ENCODE assay signal across 8 cellular contexts in the genomic region with DNA sequence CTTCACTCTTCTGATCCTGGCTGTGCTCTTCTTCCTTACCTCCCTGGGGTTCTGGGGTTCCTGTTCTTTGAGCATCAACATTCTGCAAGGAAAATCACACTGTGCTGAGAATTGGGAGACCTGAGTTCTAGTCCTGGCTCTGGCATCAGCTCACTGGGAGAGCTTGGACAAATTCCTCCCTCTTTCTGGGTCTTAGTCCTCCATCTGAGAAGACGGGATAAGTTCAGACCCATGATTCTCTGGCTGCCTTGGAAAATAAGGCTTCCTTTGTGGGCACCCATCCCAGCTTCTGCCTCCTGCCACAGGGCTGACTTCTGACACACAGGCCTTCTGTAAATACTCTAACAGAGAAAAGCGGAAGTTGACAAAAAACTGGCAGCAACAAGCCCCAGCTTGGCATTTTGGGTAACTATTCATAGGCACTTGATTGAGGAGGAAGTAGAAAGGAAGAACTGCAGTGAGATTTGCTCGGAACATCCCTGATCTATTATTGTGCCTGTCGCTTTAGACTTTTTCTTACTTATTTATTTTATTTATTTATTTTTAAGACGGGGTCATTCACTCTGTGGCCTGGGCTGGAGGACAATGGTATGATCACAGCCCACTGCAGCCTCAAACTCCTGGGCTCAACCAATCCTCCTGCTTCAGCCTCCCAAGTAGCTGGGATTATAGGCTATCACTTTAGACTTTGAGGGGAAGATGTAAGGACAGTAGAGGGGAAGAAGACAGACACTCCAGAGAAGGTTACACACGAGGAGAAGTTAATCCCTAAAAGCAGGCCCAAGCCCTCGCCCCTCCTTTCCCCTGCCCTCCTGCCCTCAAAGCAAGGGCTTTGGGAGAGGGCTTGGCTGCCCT. TPM values are rescaled to one million over a fixed set of nuclear protein-coding genes. Genes with fewer than 3 reads are reported as not detected.
A peak's percentile ranks its signal among the peaks of the same experiment; 100 is the strongest.
DNase-seq lines count a peak whose midpoint lies in the region; ATAC-seq and TF ChIP-seq lines count a peak whose summit lies in the region.

No MANE protein-coding gene starts in this region.

- H3K27me3 ChIP-seq in body of pancreas = no peaks in the 10 kb centered on the region

- in situ Hi-C loops in GM13976 (cut with MboI; ENCODE audit: low sequenced_read_pairs, unreplicated experiment) = loop anchor here (5.0 kb wide), 1 partner anchor 42 kb away; no protein-coding TSS in a partner anchor

- peak overlapping the region; percentile 84 to 97 for H3K4me3 Mint-ChIP-seq in stimulated activated naive CD8-positive, alpha-beta T cell treated with anti-CD3 and anti-CD28 coated beads, Interleukin-15, amount 100 ng/mL, for 72 hours

- no peaks in the 10 kb centered on the region for H3K36me3 ChIP-seq in body of pancreas (replicated peaks in 1 of 2; ENCODE audit: insufficient read depth in 1 of 2, low read depth in 2 of 2)

- peak overlapping the region; percentile 85 to 95 (median 88) for H3K27ac ChIP-seq in body of pancreas

- ATAC-seq in HG02852 (IDR thresholded peaks at IDR 0.05; ENCODE audit: unreplicated experiment) (peak; percentile 52), body of pancreas (peak; percentile 92), left lobe of liver (peak; percentile 86)
- peak; percentile 75 for ATAC-seq in stimulated activated naive CD8-positive, alpha-beta T cell treated with anti-CD3 and anti-CD28 coated beads, Interleukin-15, amount 100 ng/mL, for 72 hours

- H3K4me1 Mint-ChIP-seq in stimulated activated naive CD8-positive, alpha-beta T cell treated with anti-CD3 and anti-CD28 coated beads, Interleukin-15, amount 100 ng/mL, for 72 hours = peaks cover 82% of the 10 kb centered on the region

- TF ChIP-seq CTCF in GM13976 (IDR thresholded peaks at IDR 0.05; ENCODE audit: borderline replicate concordance, control extremely low read depth, extremely low read depth, insufficient read depth, missing control alignments) (no peak), body of pancreas (IDR thresholded peaks at IDR 0.05) (peak in 1 of 7 experiments; percentile 5)

- peak overlapping the region; percentile 94 to 97 for H3K27ac Mint-ChIP-seq in stimulated activated naive CD8-positive, alpha-beta T cell treated with anti-CD3 and anti-CD28 coated beads, Interleukin-15, amount 100 ng/mL, for 72 hours

- intact Hi-C loops in body of pancreas (cut with DNase I) = no loop called here

- no peaks in the 10 kb centered on the region for H3K9me3 ChIP-seq in body of pancreas

- no peak overlapping the region for H3K4me3 ChIP-seq in body of pancreas

- H3K4me1 ChIP-seq in body of pancreas = peaks cover 22% of the 10 kb centered on the region

- H3K27me3 Mint-ChIP-seq in stimulated activated naive CD8-positive, alpha-beta T cell treated with anti-CD3 and anti-CD28 coated beads, Interleukin-15, amount 100 ng/mL, for 72 hours = no peaks in the 10 kb centered on the region

- TF ChIP-seq POLR2A in Raji (IDR thresholded peaks at IDR 0.05; ENCODE audit: insufficient read depth, low read depth, low read length) (peak; percentile 63), body of pancreas (IDR thresholded peaks at IDR 0.05) (peak; percentile 13 to 60 (median 54))

- peak; percentile 61 for DNase-seq in GM13976 (ENCODE audit: low spot score)
- peak; percentile 73 to 88 (median 82) for DNase-seq in body of pancreas
- peak; percentile 87 for DNase-seq in left lobe of liver (ENCODE audit: low spot score)
- peak in 1 of 2 donors; percentile 52 for DNase-seq in stimulated activated naive CD8-positive, alpha-beta T cell treated with anti-CD3 and anti-CD28 coated beads, Interleukin-15, amount 100 ng/mL, for 72 hours
- DNase-seq in SW480 (ENCODE audit: low spot score) = no peak
- DNase-seq in amniotic stem cell (lab: John Stamatoyannopoulos, UW) = no peak

- no peaks in the 10 kb centered on the region for H3K9me3 Mint-ChIP-seq in stimulated activated naive CD8-positive, alpha-beta T cell treated with anti-CD3 and anti-CD28 coated beads, Interleukin-15, amount 100 ng/mL, for 72 hours

- WGBS in body of pancreas, 2 donors = 31 to 37% methylated on average over 5 to 7 of the region's 7 CpGs

RNA-seq across cellular contexts. Expression of a gene that starts 7.9 kb away (rescaled TPM):
- total RNA-seq in body of pancreas (100 to 1,000 TPM in 1 of 2 donors, 10 to 100 TPM in 1; 97.9 to 128 TPM), left lobe of liver (161 TPM)

Comparison
In these comparisons a context has a peak if more than half of its experiments do, and no peak if none do; other contexts are left out.
1. DNase-seq: peak in GM13976 (single experiment), body of pancreas (4 of 4) and left lobe of liver (single experiment); none in SW480 (single experiment) and amniotic stem cell (single experiment).
2. Peak in every context shown above with its lines, with median percentiles within 50 percentile points of each other: ATAC-seq.